21 cellular contexts compared by ENCODE assay signal in the genomic region with DNA sequence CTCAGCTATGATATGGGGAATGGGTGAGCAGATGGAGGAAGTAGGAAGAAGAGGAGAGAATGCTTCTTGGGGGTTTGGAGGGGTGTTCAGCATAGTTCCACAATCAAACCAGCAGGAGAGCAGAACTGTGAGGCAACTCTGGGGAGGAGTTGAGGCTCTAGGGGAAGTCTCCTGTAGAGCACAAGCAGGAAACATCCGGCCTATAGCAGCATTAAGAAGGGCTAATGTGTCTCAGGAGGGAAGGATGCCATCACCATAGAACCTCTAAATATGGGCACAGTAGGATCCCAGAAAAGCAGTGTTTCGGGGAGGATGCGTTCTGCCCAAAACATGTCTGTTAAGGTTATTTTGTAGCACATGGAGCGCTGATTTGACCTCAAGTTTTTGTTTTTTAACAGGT. TPM values are rescaled to one million over a fixed set of nuclear protein-coding genes. Genes with fewer than 3 reads are reported as not detected.
A peak's percentile ranks its signal among the peaks of the same experiment; 100 is the strongest.
DNase-seq lines count a peak whose midpoint lies in the region; TF ChIP-seq lines count a peak whose summit lies in the region.
"Had no signal": no experiment of that assay in that cellular context is flagged by ENCODE, and none has a peak within 500 bp of the region (broad histone marks: within the 10 kb centered on the region; RNA-seq: fewer than 3 reads in every experiment).

No MANE protein-coding gene starts in this region.

- H3K9me3 Mint-ChIP-seq in H9 (no peaks in the 10 kb centered on the region), nephron progenitor cell (no peaks in the 10 kb centered on the region)
- H3K9me3 Mint-ChIP-seq: IgD-negative memory B cell; stimulated activated naive CD8-positive, alpha-beta T cell treated with anti-CD3 and anti-CD28 coated beads, Interleukin-15, Interleukin-2, amounts not matched to agents 100 ng/mL and 50 ng/mL, for 24 hours had no signal

- H2BK5ac ChIP-seq in H9 (ENCODE audit: insufficient read length, low read length): no peak overlapping the region

- H3K56ac ChIP-seq in H9 (ENCODE audit: insufficient read length, low read depth, low read length): no peak overlapping the region

- H4K91ac ChIP-seq in H9 (ENCODE audit: insufficient read length, low read depth, low read length): no peak overlapping the region

- peak overlapping the region; percentile 93 to 100 (median 98) for H3K27ac Mint-ChIP-seq in H9
- H3K27ac Mint-ChIP-seq in nephron progenitor cell: peak overlapping the region; percentile 9
- H3K27ac Mint-ChIP-seq: activated CD8-positive, alpha-beta memory T cell treated with anti-CD3 and anti-CD28 coated beads, Interleukin-2, amount 10 ng/mL, durations not matched to agents 7 days and 5 days; IgD-negative memory B cell; stimulated activated naive CD8-positive, alpha-beta T cell treated with anti-CD3 and anti-CD28 coated beads, Interleukin-15, Interleukin-2, amounts not matched to agents 100 ng/mL and 50 ng/mL, for 24 hours; T-helper 17 cell had no signal

- H3K4me3 ChIP-seq in ectodermal cell (ENCODE audit: insufficient read depth, low read depth, low read length) (peak overlapping the region; percentile 78), GM23248 (no peak overlapping the region), adrenal gland (no peak overlapping the region)
- H3K4me3 ChIP-seq: HAP-1 had no signal

- no peak overlapping the region for H3T11ph ChIP-seq in H9 (ENCODE audit: low read length)

- H3K4ac ChIP-seq in H9 (ENCODE audit: low read depth, low read length): no peak overlapping the region; the same call in 1 of the 2 replicates

- H3K27me3 Mint-ChIP-seq in H9 (ENCODE audit: low read depth): no peaks in the 10 kb centered on the region
- H3K27me3 Mint-ChIP-seq in nephron progenitor cell (ENCODE audit: low read depth, poor library complexity): peaks cover 34% of the 10 kb centered on the region

- no peak overlapping the region for H2AK5ac ChIP-seq in H9 (ENCODE audit: insufficient read length, low read length)

- H3K9me3 ChIP-seq in H9 (ENCODE audit: control insufficient read depth, low read depth, low read length): no peaks in the 10 kb centered on the region
- no peaks in the 10 kb centered on the region for H3K9me3 ChIP-seq in ectodermal cell (ENCODE audit: control insufficient read depth, low read length)
- no peaks in the 10 kb centered on the region for H3K9me3 ChIP-seq in GM23248 (ENCODE audit: low read depth)
- H3K9me3 ChIP-seq in adrenal gland (replicated peaks in 1 of 3): no peaks in the 10 kb centered on the region
- H3K9me3 ChIP-seq: HAP-1 had no signal

- peak overlapping the region; percentile 21 for H3K9ac ChIP-seq in H9 (ENCODE audit: extremely low read depth, insufficient read length, low read length)
- no peak overlapping the region for H3K9ac ChIP-seq in GM23248

- H3K79me2 ChIP-seq in H9 (ENCODE audit: insufficient read depth, low read length) (peaks cover 32% of the 10 kb centered on the region; the same call in 1 of the 2 replicates), GM23248 (ENCODE audit: insufficient read depth) (no peaks in the 10 kb centered on the region)

- H2AFZ ChIP-seq in H9 (ENCODE audit: low read length) (no peak overlapping the region), GM23248 (no peak overlapping the region)

- peak overlapping the region; percentile 85 to 99 for H3K4me3 Mint-ChIP-seq in H9
- H3K4me3 Mint-ChIP-seq in nephron progenitor cell: peak overlapping the region; percentile 90
- H3K4me3 Mint-ChIP-seq: activated CD8-positive, alpha-beta memory T cell treated with anti-CD3 and anti-CD28 coated beads, Interleukin-2, amount 10 ng/mL, durations not matched to agents 7 days and 5 days; IgD-negative memory B cell; stimulated activated naive CD8-positive, alpha-beta T cell treated with anti-CD3 and anti-CD28 coated beads, Interleukin-15, Interleukin-2, amounts not matched to agents 100 ng/mL and 50 ng/mL, for 24 hours had no signal

- H3K4me2 ChIP-seq in H9 (ENCODE audit: insufficient read depth, insufficient read length, low read length): peak overlapping the region; percentile 97
- no peak overlapping the region for H3K4me2 ChIP-seq in GM23248 (ENCODE audit: unreplicated experiment)

- H3K27me3 ChIP-seq in H9 (ENCODE audit: insufficient read depth, low read length) (no peaks in the 10 kb centered on the region), ectodermal cell (ENCODE audit: control insufficient read depth, insufficient read depth, low read length, poor library complexity, severe bottlenecking) (no peaks in the 10 kb centered on the region), GM23248 (replicated peaks; ENCODE audit: insufficient read depth) (peaks cover 70% of the 10 kb centered on the region), adrenal gland (peaks cover 21% of the 10 kb centered on the region)

- TF ChIP-seq POLR2A in adrenal gland (IDR thresholded peaks at IDR 0.05): no peak

- DNase-seq in H9 (peak; percentile 79), NOMO-1 (lab: John Stamatoyannopoulos, UW; ENCODE audit: unreplicated experiment in 2 of 2) (peak; percentile 19 to 51), nephron progenitor cell (no peak), GM03348 (ENCODE audit: low spot score) (no peak), GM23248 (no peak), adrenal gland (no peak)
- DNase-seq in stimulated activated naive CD4-positive, alpha-beta T cell treated with Interleukin-2 at 50 U/mL for 16 hours (lab: John Stamatoyannopoulos, UW): no peak
- DNase-seq: activated CD8-positive, alpha-beta memory T cell treated with anti-CD3 and anti-CD28 coated beads, Interleukin-2, amount 10 ng/mL, durations not matched to agents 7 days and 5 days; activated effector memory CD4-positive, alpha-beta T cell treated with anti-CD3 and anti-CD28 coated beads, Interleukin-2, amount 50 U/mL, for 16 hours; NCI-H1105; NCI-H82; stimulated activated CD4-positive, alpha-beta T cell treated with anti-CD3 and anti-CD28 coated beads, Interleukin-15, amount 100 ng/mL, for 24 hours; T-helper 17 cell had no signal

- no peaks in the 10 kb centered on the region for H3K79me1 ChIP-seq in H9 (ENCODE audit: insufficient read depth, low read depth, low read length, poor library complexity, severe bottlenecking)

- H4K5ac ChIP-seq in H9 (ENCODE audit: insufficient read length, low read depth, low read length): no peak overlapping the region

- no peak overlapping the region for H2BK12ac ChIP-seq in H9 (ENCODE audit: insufficient read length, low read depth, low read length)

- peak overlapping the region; percentile 33 for H3K18ac ChIP-seq in H9 (ENCODE audit: insufficient read length, low read depth, low read length)

- no peaks in the 10 kb centered on the region for H3F3A ChIP-seq in GM23248 (ENCODE audit: insufficient read depth)

- no CpG with 5 or more reads among the region's 4 CpGs for WGBS in H9 (ENCODE audit: extremely low coverage, insufficient read length, low lambda C conversion rate)
- 0 to 2% methylated on average over 4 of the region's 4 CpGs for WGBS in ectodermal cell, 2 experiments
- WGBS in GM23248 (ENCODE audit: low coverage in 1 of 2, low lambda C conversion rate in 2 of 2, missing lambda C conversion rate in 2 of 2), 2 experiments: 48 to 59% methylated on average over 4 of the region's 4 CpGs
- 78 to 83% (median 80%) methylated on average over 4 of the region's 4 CpGs for WGBS in adrenal gland, 4 donors

- H3K4me1 Mint-ChIP-seq in H9 (peaks cover 54 to 64% of the 10 kb centered on the region in 2 experiments), nephron progenitor cell (peaks cover 62% of the 10 kb centered on the region)

- H3K36me3 ChIP-seq in ectodermal cell (ENCODE audit: control insufficient read depth, insufficient read depth, low read length) (no peaks in the 10 kb centered on the region), GM23248 (ENCODE audit: low read depth) (no peaks in the 10 kb centered on the region), adrenal gland (replicated peaks in 1 of 2) (no peaks in the 10 kb centered on the region)
- H3K36me3 ChIP-seq: HAP-1 had no signal

- H4K20me1 ChIP-seq in H9 (ENCODE audit: control insufficient read depth, insufficient read depth, insufficient read length) (no peaks in the 10 kb centered on the region), GM23248 (ENCODE audit: insufficient read depth) (no peaks in the 10 kb centered on the region)

- H3K23me2 ChIP-seq in H9 (ENCODE audit: insufficient read length, low read depth, low read length, poor library complexity, severe bottlenecking): peaks cover 16% of the 10 kb centered on the region

- H3K4me1 ChIP-seq in H9 (ENCODE audit: insufficient read depth, low read length) (peaks cover 6% of the 10 kb centered on the region; the same call in 1 of the 2 replicates), ectodermal cell (ENCODE audit: control insufficient read depth, insufficient read depth, low read length) (peaks cover 38% of the 10 kb centered on the region), GM23248 (ENCODE audit: insufficient read depth) (no peaks in the 10 kb centered on the region), adrenal gland (replicated peaks in 1 of 2) (peaks cover 7 to 9% of the 10 kb centered on the region in 2 donors)

- intact Hi-C loops in adrenal gland (cut with DNase I): no loop called here

- H2BK20ac ChIP-seq in H9 (ENCODE audit: low read depth, low read length, poor library complexity, severe bottlenecking): no peak overlapping the region

- no peak overlapping the region for H3K23ac ChIP-seq in H9 (ENCODE audit: insufficient read length, low read depth, low read length)

- in situ Hi-C loops in GM23248 (cut with MboI): no loop called here

- H2BK15ac ChIP-seq in H9 (ENCODE audit: low read depth, low read length): no peak overlapping the region

- no peaks in the 10 kb centered on the region for H3K9me2 ChIP-seq in GM23248 (ENCODE audit: insufficient read depth)

- peaks cover 13 to 33% (median 16%) of the 10 kb centered on the region in 3 experiments; a peak in 6 of 7 replicates for H3K36me3 Mint-ChIP-seq in H9 (ENCODE audit: insufficient read depth in 1 of 3, low read depth in 3 of 3)
- peaks cover 4% of the 10 kb centered on the region for H3K36me3 Mint-ChIP-seq in nephron progenitor cell (ENCODE audit: low read depth)
- H3K36me3 Mint-ChIP-seq: activated CD8-positive, alpha-beta memory T cell treated with anti-CD3 and anti-CD28 coated beads, Interleukin-2, amount 10 ng/mL, durations not matched to agents 7 days and 5 days; IgD-negative memory B cell had no signal

- H2BK120ac ChIP-seq in H9 (ENCODE audit: low read depth, low read length, poor library complexity, severe bottlenecking): no peak overlapping the region

- H3K14ac ChIP-seq in H9 (ENCODE audit: insufficient read depth, low read length): peak overlapping the region; percentile 2; the same call in 1 of the 2 replicates

- no peak overlapping the region for H4K8ac ChIP-seq in H9 (replicated peaks; ENCODE audit: insufficient read length, low read depth, low read length)

- TF ChIP-seq CTCF in H9 (conservative IDR thresholded peaks at IDR 0.05): no peak; the same call in 2 of the 3 replicates
- no peak for TF ChIP-seq CTCF in nephron progenitor cell (IDR thresholded peaks at IDR 0.05)
- TF ChIP-seq CTCF in adrenal gland (IDR thresholded peaks at IDR 0.05): no peak

- H3K27ac ChIP-seq in H9 (ENCODE audit: insufficient read length, low read depth, low read length): peak overlapping the region; percentile 83
- H3K27ac ChIP-seq in ectodermal cell (ENCODE audit: insufficient read depth, low read depth, low read length, poor library complexity, severe bottlenecking): peak overlapping the region; percentile 80
- no peak overlapping the region for H3K27ac ChIP-seq in GM23248
- no peak overlapping the region for H3K27ac ChIP-seq in adrenal gland

RNA-seq across cellular contexts. Expression of gene SALL2, which starts 8.4 kb away (rescaled TPM):
- total RNA-seq in H9 (2021) (287 and 299 TPM in 2 replicates), adrenal gland (10 to 100 TPM in 4 of 8 donors, 1 to 10 TPM in 4; 5.3 to 20.6 (median 8.7) TPM)
- polyA plus RNA-seq in ectodermal cell (2013, experiment 1 of 4): 259 TPM
- polyA plus RNA-seq in ectodermal cell (2013, experiment 2 of 4): 325 TPM
- 247 TPM for polyA plus RNA-seq in ectodermal cell (2013, experiment 3 of 4)
- 284 TPM for polyA plus RNA-seq in ectodermal cell (2013, experiment 4 of 4)
- 0.25 and 2.7 TPM in 2 replicates for total RNA-seq in GM23248 (2014; rRNA removed; shearing (Covaris generic))
- polyA plus RNA-seq in GM23248 (2016; fragmentation: Nextera tagmentation; extraction: Ambion mirVana) (0.69 and 1.3 TPM in 2 replicates), adrenal gland (1 to 10 TPM; 3.2 to 6.9 (median 6.4) TPM)

RNA-seq across cellular contexts. Expression of gene METTL3, which starts 23.4 kb away (rescaled TPM):
- 84.1 and 84.4 TPM in 2 replicates for total RNA-seq in H9 (2021)
- polyA plus RNA-seq in ectodermal cell (2013, experiment 1 of 4): 108 TPM
- 97.3 TPM for polyA plus RNA-seq in ectodermal cell (2013, experiment 2 of 4)
- polyA plus RNA-seq in ectodermal cell (2013, experiment 3 of 4): 71.6 TPM
- polyA plus RNA-seq in ectodermal cell (2013, experiment 4 of 4): 80.0 TPM
- 44.1 and 44.5 TPM in 2 replicates for total RNA-seq in GM23248 (2014; rRNA removed; shearing (Covaris generic))
- polyA plus RNA-seq in GM23248 (2016; fragmentation: Nextera tagmentation; extraction: Ambion mirVana): 25.6 and 28.6 TPM in 2 replicates
- total RNA-seq in adrenal gland: 10 to 100 TPM; 30.2 to 60.2 (median 45.6) TPM
- polyA plus RNA-seq in adrenal gland: 10 to 100 TPM; 34.4 to 75.5 (median 55.5) TPM

RNA-seq across cellular contexts. Expression of gene OR10G3, which starts 45.3 kb away (rescaled TPM):
- total RNA-seq in H9 (2021): not detected in 2 replicates
- polyA plus RNA-seq in ectodermal cell (2013, experiment 1 of 4): not detected
- not detected for polyA plus RNA-seq in ectodermal cell (2013, experiment 2 of 4)
- not detected for polyA plus RNA-seq in ectodermal cell (2013, experiment 3 of 4)
- not detected for polyA plus RNA-seq in ectodermal cell (2013, experiment 4 of 4)
- total RNA-seq in GM23248 (2014; rRNA removed; shearing (Covaris generic)): not detected in 2 replicates
- polyA plus RNA-seq in GM23248 (2016; fragmentation: Nextera tagmentation; extraction: Ambion mirVana): not detected in 2 replicates
- not detected for total RNA-seq in adrenal gland
- not detected for polyA plus RNA-seq in adrenal gland
- total RNA-seq: activated CD8-positive, alpha-beta memory T cell treated with anti-CD3 and anti-CD28 coated beads, Interleukin-2, amount 10 ng/mL, durations not matched to agents 7 days and 5 days; astrocyte; Daoy; fibroblast of villous mesenchyme; T-helper 17 cell had no signal
- polyA plus RNA-seq: IgD-negative memory B cell, neural cell had no signal

RNA-seq across cellular contexts. Expression of gene TOX4, which starts 57.6 kb away (rescaled TPM):
- total RNA-seq in H9 (2021) (58.0 and 64.7 TPM in 2 replicates), adrenal gland (10 to 100 TPM; 31.5 to 91.5 (median 58.3) TPM)
- polyA plus RNA-seq in ectodermal cell (2013, experiment 1 of 4): 57.3 TPM
- polyA plus RNA-seq in ectodermal cell (2013, experiment 2 of 4): 57.2 TPM
- polyA plus RNA-seq in ectodermal cell (2013, experiment 3 of 4): 33.6 TPM
- polyA plus RNA-seq in ectodermal cell (2013, experiment 4 of 4): 40.0 TPM
- total RNA-seq in GM23248 (2014; rRNA removed; shearing (Covaris generic)): 23.6 and 27.2 TPM in 2 replicates
- polyA plus RNA-seq in GM23248 (2016; fragmentation: Nextera tagmentation; extraction: Ambion mirVana) (74.2 TPM in 2 replicates), adrenal gland (10 to 100 TPM; 15.5 to 74.8 (median 21.6) TPM)

RNA-seq across cellular contexts. Expression of gene RAB2B, which starts 57.8 kb away (rescaled TPM):
- total RNA-seq in H9 (2021) (26.2 and 27.9 TPM in 2 replicates), adrenal gland (10 to 100 TPM; 16.8 to 50.6 (median 30.0) TPM)
- 34.7 TPM for polyA plus RNA-seq in ectodermal cell (2013, experiment 1 of 4)
- polyA plus RNA-seq in ectodermal cell (2013, experiment 2 of 4): 35.5 TPM
- 25.7 TPM for polyA plus RNA-seq in ectodermal cell (2013, experiment 3 of 4)
- polyA plus RNA-seq in ectodermal cell (2013, experiment 4 of 4): 28.2 TPM
- 21.1 and 31.6 TPM in 2 replicates for total RNA-seq in GM23248 (2014; rRNA removed; shearing (Covaris generic))
- polyA plus RNA-seq in GM23248 (2016; fragmentation: Nextera tagmentation; extraction: Ambion mirVana) (14.7 and 15.6 TPM in 2 replicates), adrenal gland (10 to 100 TPM; 14.0 to 49.1 (median 23.9) TPM)

Comparison
In these comparisons a context has a peak if more than half of its experiments do, and no peak if none do; other contexts are left out.
1. DNase-seq: peak in H9 (single experiment) and NOMO-1 (2 of 2); none in nephron progenitor cell (single experiment), GM03348 (single experiment), GM23248 (single experiment), adrenal gland (0 of 7) and stimulated activated naive CD4-positive, alpha-beta T cell treated with Interleukin-2 at 50 U/mL for 16 hours (single experiment).
2. H3K27ac ChIP-seq: peak in H9 (single experiment) and ectodermal cell (single experiment); none in GM23248 (single experiment) and adrenal gland (0 of 5).
3. RNA of gene SALL2, which starts 8.4 kb away (total RNA-seq): 287 to 299 TPM in H9; 5.3 to 20.6 TPM in adrenal gland and 0.25 to 2.7 TPM in GM23248; every median in the first group is over 10 times any median in the second.